In genomic region chr19:55080915-55081772, GRCh38 we compare ENCODE assay signal across 8 cellular contexts. TPM values are rescaled to one million over a fixed set of nuclear protein-coding genes. Genes with fewer than 3 reads are reported as not detected.
A peak's percentile ranks its signal among the peaks of the same experiment; 100 is the strongest.
DNase-seq lines count a peak whose midpoint lies in the region; ATAC-seq and TF ChIP-seq lines count a peak whose summit lies in the region.

No MANE protein-coding gene starts in this region.

- peak overlapping the region; percentile 66 for H3K4me2 ChIP-seq in Loucy (ENCODE audit: low read depth, low read length, poor library complexity, severe bottlenecking)
- H3K4me2 ChIP-seq in SU-DHL-6 (ENCODE audit: low read depth, low read length, poor library complexity, severe bottlenecking) = peak overlapping the region; percentile 50
- peak overlapping the region; percentile 85 for H3K4me2 ChIP-seq in skeletal muscle satellite cell (ENCODE audit: low read length)

- H3K4me3 ChIP-seq in AG09309 (ENCODE audit: control insufficient read depth, low read depth, low read length) (peak overlapping the region; percentile 17), Loucy (ENCODE audit: low read length, poor library complexity, severe bottlenecking) (peak overlapping the region; percentile 66), SU-DHL-6 (ENCODE audit: insufficient read depth, low read length, poor library complexity, severe bottlenecking) (peak overlapping the region; percentile 50), right cardiac atrium (ENCODE audit: low read length) (peak overlapping the region; percentile 51), skeletal muscle satellite cell (ENCODE audit: low read length) (peak overlapping the region; percentile 46)

- H3K4me3 Mint-ChIP-seq in activated naive CD8-positive, alpha-beta T cell = peak overlapping the region; percentile 80

- ATAC-seq in GM19397 (IDR thresholded peaks at IDR 0.05; ENCODE audit: unreplicated experiment) = peak; percentile 85
- ATAC-seq in right cardiac atrium = peak; percentile 66 to 75
- ATAC-seq in GM18868 (IDR thresholded peaks at IDR 0.05; ENCODE audit: unreplicated experiment) = no peak

- peak overlapping the region; percentile 76 for H2AFZ ChIP-seq in Loucy (ENCODE audit: low read length)
- H2AFZ ChIP-seq in SU-DHL-6 (ENCODE audit: low read depth, low read length, severe bottlenecking) = no peak overlapping the region

- peaks cover 18% of the 10 kb centered on the region for H3K4me1 Mint-ChIP-seq in activated naive CD8-positive, alpha-beta T cell (ENCODE audit: low read depth)

- 2% methylated on average over 60 of the region's 60 CpGs for WGBS in right cardiac atrium

- H4K20me1 ChIP-seq in Loucy (ENCODE audit: insufficient read depth, low read length, poor library complexity, severe bottlenecking) (no peaks in the 10 kb centered on the region), SU-DHL-6 (ENCODE audit: low read depth, low read length) (no peaks in the 10 kb centered on the region)

- H3K27ac Mint-ChIP-seq in activated naive CD8-positive, alpha-beta T cell = no peak overlapping the region

- no peaks in the 10 kb centered on the region for H3K9me2 ChIP-seq in Loucy (replicated peaks; ENCODE audit: low read depth, low read length)
- H3K9me2 ChIP-seq in SU-DHL-6 (replicated peaks; ENCODE audit: insufficient read depth, low read length) = no peaks in the 10 kb centered on the region

- TF ChIP-seq CTCF in AG09309 (IDR thresholded peaks at IDR 0.05; ENCODE audit: control insufficient read depth, insufficient read depth, low read depth, low read length, missing control alignments) (no peak), Loucy (conservative IDR thresholded peaks at IDR 0.05; ENCODE audit: low read length) (no peak), SU-DHL-6 (IDR thresholded peaks at IDR 0.05; ENCODE audit: insufficient read depth, low read length, poor library complexity, severe bottlenecking) (no peak)

- no peaks in the 10 kb centered on the region for H3K79me2 ChIP-seq in Loucy (ENCODE audit: insufficient read depth, low read length)
- H3K79me2 ChIP-seq in SU-DHL-6 (ENCODE audit: insufficient read depth, low read length) = no peaks in the 10 kb centered on the region

- H3K27ac ChIP-seq in SU-DHL-6 (ENCODE audit: low read depth, low read length) = no peak overlapping the region
- no peak overlapping the region for H3K27ac ChIP-seq in right cardiac atrium (ENCODE audit: low read length)

- peaks cover 26% of the 10 kb centered on the region for H3K27me3 Mint-ChIP-seq in activated naive CD8-positive, alpha-beta T cell

- H3K36me3 Mint-ChIP-seq in activated naive CD8-positive, alpha-beta T cell = no peaks in the 10 kb centered on the region

- intact Hi-C loops in right cardiac atrium (cut with DNase I) = no loop called here

- no peaks in the 10 kb centered on the region for H3F3A ChIP-seq in Loucy (ENCODE audit: low read depth)
- 0 out of 2 replicates have a peak, but pooled peaks cover 11% of the 10 kb centered on the region for H3F3A ChIP-seq in SU-DHL-6 (ENCODE audit: insufficient read depth)

- no peaks in the 10 kb centered on the region for H3K27me3 ChIP-seq in Loucy (ENCODE audit: insufficient read depth, low read length, poor library complexity, severe bottlenecking)
- no peaks in the 10 kb centered on the region for H3K27me3 ChIP-seq in SU-DHL-6 (ENCODE audit: low read length)
- H3K27me3 ChIP-seq in right cardiac atrium (ENCODE audit: control insufficient read depth, insufficient read depth) = no peaks in the 10 kb centered on the region
- H3K27me3 ChIP-seq in skeletal muscle satellite cell (ENCODE audit: control insufficient read depth, insufficient read depth, low read length) = peaks cover 76% of the 10 kb centered on the region

- H3K9me3 ChIP-seq in Loucy (ENCODE audit: insufficient read depth, low read depth, low read length) = no peaks in the 10 kb centered on the region
- H3K9me3 ChIP-seq in SU-DHL-6 (ENCODE audit: insufficient read depth, low read length) = no peaks in the 10 kb centered on the region
- H3K9me3 ChIP-seq in right cardiac atrium (ENCODE audit: control insufficient read depth, low read length) = no peaks in the 10 kb centered on the region
- peaks cover 3% of the 10 kb centered on the region for H3K9me3 ChIP-seq in skeletal muscle satellite cell (replicated peaks; ENCODE audit: low read length)

- no peaks in the 10 kb centered on the region for H3K4me1 ChIP-seq in Loucy (ENCODE audit: insufficient read depth, low read length, poor library complexity, severe bottlenecking)
- peaks cover 9% of the 10 kb centered on the region for H3K4me1 ChIP-seq in right cardiac atrium (ENCODE audit: control insufficient read depth, insufficient read depth, low read length)
- peaks cover 19% of the 10 kb centered on the region for H3K4me1 ChIP-seq in skeletal muscle satellite cell (ENCODE audit: control insufficient read depth, insufficient read depth, low read length)

- DNase-seq in AG09309 (ENCODE audit: low read depth) (no peak), right cardiac atrium (peak; percentile 68 to 95 (median 88))

- H3K9me3 Mint-ChIP-seq in activated naive CD8-positive, alpha-beta T cell (ENCODE audit: low read depth) = no peaks in the 10 kb centered on the region

- H3K9ac ChIP-seq in Loucy (ENCODE audit: low read depth, low read length, poor library complexity, severe bottlenecking) (peak overlapping the region; percentile 40), SU-DHL-6 (ENCODE audit: low read length) (peak overlapping the region; percentile 41), skeletal muscle satellite cell (ENCODE audit: low read depth, low read length) (no peak overlapping the region)

- H3K36me3 ChIP-seq in Loucy (ENCODE audit: insufficient read depth, low read length) (no peaks in the 10 kb centered on the region), SU-DHL-6 (ENCODE audit: low read length) (no peaks in the 10 kb centered on the region), skeletal muscle satellite cell (ENCODE audit: insufficient read depth, low read length) (no peaks in the 10 kb centered on the region)

RNA-seq across cellular contexts. Expression of gene EPS8L1, which starts 5.5 kb away (rescaled TPM):
- 1 to 10 TPM in 3 of 4 donors, under 1 TPM in 1; 0.78 to 1.7 (median 1.1) TPM for total RNA-seq in right cardiac atrium
- 2.2 TPM for polyA plus RNA-seq in right cardiac atrium
- 1.5 and 1.7 TPM in 2 replicates for total RNA-seq in skeletal muscle satellite cell (2012; rRNA removed)

RNA-seq across cellular contexts. Expression of gene RDH13, which starts 18.2 kb away (rescaled TPM):
- total RNA-seq in right cardiac atrium = 10 to 100 TPM; 25.5 to 42.6 (median 31.9) TPM
- polyA plus RNA-seq in right cardiac atrium = 30.1 TPM
- total RNA-seq in skeletal muscle satellite cell (2012; rRNA removed) = 11.4 and 14.2 TPM in 2 replicates

RNA-seq across cellular contexts. Expression of gene PPP1R12C, which starts 36.3 kb away (rescaled TPM):
- total RNA-seq in right cardiac atrium = 100 to 1,000 TPM; 125 to 244 (median 147) TPM
- polyA plus RNA-seq in right cardiac atrium = 221 TPM
- 42.4 and 51.5 TPM in 2 replicates for total RNA-seq in skeletal muscle satellite cell (2012; rRNA removed)

RNA-seq across cellular contexts. Expression of gene GP6, which starts 43.1 kb away (rescaled TPM):
- total RNA-seq in right cardiac atrium = under 1 TPM; 0.26 to 0.71 (median 0.44) TPM
- polyA plus RNA-seq in right cardiac atrium = 0.27 TPM
- not detected in 2 replicates for total RNA-seq in skeletal muscle satellite cell (2012; rRNA removed)
